8 cellular contexts compared by ENCODE assay signal in the genomic region with DNA sequence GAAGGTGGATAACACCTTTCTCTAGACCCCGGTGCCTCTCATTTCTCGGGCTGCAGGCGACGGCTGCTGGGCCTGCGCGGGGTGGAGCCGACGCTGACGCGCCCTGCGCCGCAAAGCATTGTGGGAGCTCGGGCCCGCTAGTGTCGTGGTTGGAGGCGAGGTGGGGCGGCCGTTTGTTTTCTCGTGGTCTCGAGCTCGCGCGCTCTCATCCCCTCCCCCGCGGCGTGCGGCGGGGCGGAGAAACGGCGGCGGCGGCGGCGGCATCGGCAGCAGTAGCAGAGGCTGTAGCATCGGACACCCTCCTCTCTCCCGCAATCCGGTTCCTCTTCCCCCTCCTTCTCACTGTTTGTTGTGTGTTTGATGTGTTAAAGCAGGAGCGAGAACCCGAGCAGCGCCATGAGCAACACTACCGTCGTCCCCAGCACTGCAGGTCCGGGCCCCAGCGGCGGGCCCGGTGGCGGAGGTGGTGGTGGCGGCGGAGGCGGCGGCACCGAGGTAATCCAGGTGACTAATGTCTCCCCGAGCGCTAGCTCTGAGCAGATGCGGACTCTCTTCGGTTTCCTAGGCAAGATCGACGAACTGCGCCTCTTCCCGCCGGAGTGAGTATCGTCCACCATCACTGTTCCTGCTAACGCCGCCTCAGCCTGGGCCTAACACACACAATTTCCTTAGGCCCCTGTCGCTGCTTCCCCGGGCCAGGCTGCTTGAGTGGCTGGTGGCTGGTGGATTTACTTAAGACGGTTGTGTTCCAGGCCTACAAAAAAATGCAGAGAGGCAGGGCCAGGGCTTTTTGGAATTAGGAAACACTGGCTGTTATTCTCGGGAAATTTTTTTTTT. TPM values are rescaled to one million over a fixed set of nuclear protein-coding genes. Genes with fewer than 3 reads are reported as not detected.
DNase-seq lines count a peak whose midpoint lies in the region; ATAC-seq and TF ChIP-seq lines count a peak whose summit lies in the region.

SRSF11 (plus strand) TSS at position 140 of the 837 bp plus-strand sequence; CDS start at position 397, 257 bp downstream.

- H3K27ac Mint-ChIP-seq in T-cell = peak within 1 kb of the TSS; percentile 93 to 97

- H3K4me3 Mint-ChIP-seq in T-cell = peak within 1 kb of the TSS; percentile 79 to 92 (median 88)

- H3K27ac ChIP-seq in adrenal gland (peak within 1 kb of the TSS; percentile 86 to 98 (median 95)), heart right ventricle (peak within 1 kb of the TSS; percentile 78 to 96 (median 94)), upper lobe of right lung (peak within 1 kb of the TSS; percentile 97)

- 0 to 1% (median 1%) methylated on average over 35 to 70 of the region's 70 CpGs for WGBS in adrenal gland, 4 donors
- WGBS in heart right ventricle, 2 donors = 0% methylated on average over 70 of the region's 70 CpGs

- peaks cover 0 to 15% of the 10 kb centered on the region in 2 donors for H3K36me3 ChIP-seq in adrenal gland (replicated peaks in 1 of 2)
- H3K36me3 ChIP-seq in heart right ventricle = peaks cover 0 to 56% (median 10%) of the 10 kb centered on the region in 9 donors
- peaks cover 37% of the 10 kb centered on the region for H3K36me3 ChIP-seq in upper lobe of right lung

- TF ChIP-seq POLR2A in adrenal gland (IDR thresholded peaks at IDR 0.05) = peak; percentile 67 to 91

- intact Hi-C loops in adrenal gland (cut with DNase I) (no loop called here), heart right ventricle (cut with DNase I) (loop anchor here in 5 of 10 donors (1.0 to 10.0 kb wide), 4 partner anchors 16 to 843 kb away; partner anchors contain the start of genes ANKRD13C (in 3 of the 5) and LRRC40 (in 1 of the 5)), posterior vena cava (cut with DNase I) (no loop called here), upper lobe of right lung (cut with DNase I) (no loop called here)

- DNase-seq in NCI-H1436 (lab: John Stamatoyannopoulos, UW) = peak; percentile 94
- DNase-seq in T-cell = peak; percentile 92 to 98 (median 96)
- DNase-seq in adrenal gland = peak; percentile 95 to 98 (median 97)
- peak; percentile 97 to 98 for DNase-seq in heart right ventricle
- peak; percentile 99 for DNase-seq in posterior vena cava (ENCODE audit: low spot score)
- DNase-seq in upper lobe of right lung = peak; percentile 99

- ATAC-seq in HG02798 (IDR thresholded peaks at IDR 0.05; ENCODE audit: poor library complexity, unreplicated experiment) (peak; percentile 97), T-cell (replicated peaks in 1 of 4) (peak; percentile 94 to 98 (median 97)), heart right ventricle (peak; percentile 100), upper lobe of right lung (peak; percentile 100)

- H3K27me3 ChIP-seq in adrenal gland (no peaks in the 10 kb centered on the region), heart right ventricle (no peaks in the 10 kb centered on the region), upper lobe of right lung (no peaks in the 10 kb centered on the region)

- TF ChIP-seq CTCF in GM12875 (IDR thresholded peaks at IDR 0.05; ENCODE audit: borderline replicate concordance, insufficient read depth, low read depth, low read length) (no peak), adrenal gland (IDR thresholded peaks at IDR 0.05) (peak in 4 of 6 experiments; percentile 13 to 39 (median 25)), heart right ventricle (IDR thresholded peaks at IDR 0.05) (peak in 4 of 9 donors; percentile 15 to 33 (median 22)), upper lobe of right lung (IDR thresholded peaks at IDR 0.05) (no peak)

- H3K4me1 ChIP-seq in adrenal gland (replicated peaks in 1 of 2) (peaks cover 11 to 45% of the 10 kb centered on the region in 2 donors), heart right ventricle (peaks cover 2 to 56% (median 48%) of the 10 kb centered on the region in 9 donors), upper lobe of right lung (peaks cover 38% of the 10 kb centered on the region)

- CTCF ChIA-PET in T-cell (lab: Charles Lee) = interaction anchor here in 1 of 2 donors (0.5 to 2.3 kb wide), 8 partner anchors 13 to 1724 kb away, joined by 3 to 13 read pairs (median 5); partner anchors contain the start of genes CTH, LRRC40 and ZRANB2

- peaks cover 18% of the 10 kb centered on the region for H3K36me3 Mint-ChIP-seq in T-cell

- no peaks in the 10 kb centered on the region for H3K27me3 Mint-ChIP-seq in T-cell

- H3K9me3 ChIP-seq in adrenal gland (replicated peaks in 1 of 3) (no peaks in the 10 kb centered on the region), heart right ventricle (no peaks in the 10 kb centered on the region), upper lobe of right lung (no peaks in the 10 kb centered on the region)

- POLR2A ChIA-PET in T-cell (lab: Charles Lee) = interaction anchor here (0.5 to 3.9 kb wide), 14 partner anchors 11 to 859 kb away, joined by 3 to 57 read pairs (median 4); partner anchors contain the start of genes LRRC40 (in 2 of the 2) and ZRANB2 (in 1 of the 2)

- H3K4me1 Mint-ChIP-seq in T-cell = peaks cover 51 to 57% (median 53%) of the 10 kb centered on the region in 3 donors

- peak within 1 kb of the TSS; percentile 78 for H3K4me3 ChIP-seq in GM12875 (ENCODE audit: low read depth, low read length)
- peak within 1 kb of the TSS; percentile 46 to 84 (median 68) for H3K4me3 ChIP-seq in adrenal gland
- peak within 1 kb of the TSS; percentile 47 to 89 (median 81) for H3K4me3 ChIP-seq in heart right ventricle
- H3K4me3 ChIP-seq in upper lobe of right lung = peak within 1 kb of the TSS; percentile 80

- H3K9me3 Mint-ChIP-seq in T-cell = no peaks in the 10 kb centered on the region

RNA-seq across cellular contexts. Expression of gene SRSF11, which starts in this region (rescaled TPM):
- 100 to 1,000 TPM; 291 to 374 (median 302) TPM for total RNA-seq in T-cell
- total RNA-seq in adrenal gland = 100 to 1,000 TPM in 6 of 8 donors, 10 to 100 TPM in 2; 43.3 to 145 (median 105) TPM
- 100 to 1,000 TPM; 154 to 276 (median 205) TPM for polyA plus RNA-seq in adrenal gland
- 10 to 100 TPM; 41.8 to 64.1 (median 52.8) TPM for total RNA-seq in heart right ventricle
- 100 to 1,000 TPM in 1 of 2 donors, 10 to 100 TPM in 1; 44.2 to 174 TPM for polyA plus RNA-seq in heart right ventricle
- 100 to 1,000 TPM; 127 to 147 TPM for total RNA-seq in posterior vena cava
- 146 TPM for total RNA-seq in upper lobe of right lung

Comparison
In these comparisons a context has a peak if more than half of its experiments do, and no peak if none do; other contexts are left out.
1. Peak in every context shown above with its lines: DNase-seq, ATAC-seq, H3K4me3 ChIP-seq and H3K27ac ChIP-seq.
2. CTCF ChIP-seq: peak in adrenal gland (4 of 6); none in GM12875 (single experiment) and upper lobe of right lung (single experiment).